1 cellular context compared by ENCODE assay signal in the genomic region with DNA sequence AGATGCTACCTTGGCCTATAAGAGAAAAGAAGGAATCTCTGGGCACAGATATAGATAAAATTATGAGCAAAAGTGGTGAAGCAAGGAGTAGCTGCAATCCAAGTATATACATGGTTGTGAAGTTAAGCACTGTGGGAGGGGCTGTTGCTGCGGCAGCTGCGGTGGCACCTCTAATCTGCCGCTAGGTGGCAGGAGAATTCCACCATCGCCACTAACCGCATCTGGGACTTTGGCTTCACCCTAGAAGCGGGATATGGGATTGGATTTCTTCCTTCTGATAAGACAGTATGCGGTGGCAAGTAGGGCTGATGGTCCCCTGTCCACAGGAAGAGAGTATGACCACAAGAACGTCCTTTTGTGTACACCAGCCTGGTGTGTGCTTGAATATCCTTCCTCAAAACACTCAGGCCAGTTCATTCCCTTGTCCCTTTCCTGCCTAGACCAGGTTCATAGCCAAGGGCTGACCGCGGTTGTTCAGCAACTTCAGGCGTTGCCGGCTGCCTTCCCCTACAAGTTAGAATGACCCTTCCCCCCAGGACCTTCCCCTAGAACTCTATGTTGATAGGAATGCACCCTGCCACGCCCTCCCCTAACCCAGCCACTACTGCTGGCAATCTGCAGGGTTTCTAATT.
TF ChIP-seq lines count a peak whose summit lies in the region.

No MANE protein-coding gene starts in this region.

TF ChIP-seq in GM23338, 12 proteins besides CTCF, POLR2A, EP300 and RAD21 (continued from another document):
- TF ChIP-seq, protein P1, sequence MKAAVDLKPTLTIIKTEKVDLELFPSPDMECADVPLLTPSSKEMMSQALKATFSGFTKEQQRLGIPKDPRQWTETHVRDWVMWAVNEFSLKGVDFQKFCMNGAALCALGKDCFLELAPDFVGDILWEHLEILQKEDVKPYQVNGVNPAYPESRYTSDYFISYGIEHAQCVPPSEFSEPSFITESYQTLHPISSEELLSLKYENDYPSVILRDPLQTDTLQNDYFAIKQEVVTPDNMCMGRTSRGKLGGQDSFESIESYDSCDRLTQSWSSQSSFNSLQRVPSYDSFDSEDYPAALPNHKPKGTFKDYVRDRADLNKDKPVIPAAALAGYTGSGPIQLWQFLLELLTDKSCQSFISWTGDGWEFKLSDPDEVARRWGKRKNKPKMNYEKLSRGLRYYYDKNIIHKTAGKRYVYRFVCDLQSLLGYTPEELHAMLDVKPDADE (IDR thresholded peaks at IDR 0.05) = no peak
